In the genomic region with DNA sequence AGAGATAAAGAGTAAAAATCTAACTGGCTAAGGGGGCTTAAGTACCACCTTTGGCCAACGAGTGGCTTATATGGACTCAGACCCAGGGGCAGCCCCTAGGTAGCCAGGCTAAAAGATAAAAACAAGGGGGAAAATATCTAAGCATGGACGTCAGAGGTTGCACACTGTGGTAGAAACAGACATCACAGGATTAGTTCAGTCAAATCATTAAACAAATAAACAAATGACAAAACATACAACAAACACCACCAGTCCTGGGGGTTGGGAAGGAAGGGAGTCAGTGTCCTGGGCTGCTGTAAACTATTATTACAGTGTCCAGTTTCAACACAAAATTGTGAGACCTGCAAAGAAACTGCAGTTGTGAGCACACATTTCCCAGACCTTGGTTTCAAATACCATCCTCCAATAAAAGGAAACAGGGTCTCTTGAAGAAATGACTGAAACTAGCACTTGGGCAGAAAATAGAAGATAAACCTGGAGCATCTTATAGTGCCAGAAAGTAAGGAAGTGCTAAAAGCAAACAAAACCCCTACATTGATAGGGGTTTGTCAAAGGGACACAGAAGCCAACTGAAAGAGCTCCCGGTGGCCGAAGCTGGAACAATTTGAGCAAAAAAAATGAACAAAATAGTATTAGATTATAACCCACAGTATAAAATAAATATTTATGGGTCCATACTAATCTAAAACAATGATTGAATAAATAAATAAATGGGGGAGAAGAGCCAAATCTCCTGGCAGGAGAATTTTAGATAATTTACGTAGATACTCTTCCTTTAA, we compare ENCODE assay signal across 1 cellular context.
TF ChIP-seq lines count a peak whose summit lies in the region.

No MANE protein-coding gene starts in this region.

TF ChIP-seq in HCT116, 20 proteins besides CTCF, POLR2A, EP300 and RAD21:
- no peak for TF ChIP-seq CBX3 (IDR thresholded peaks at IDR 0.05; ENCODE audit: low read depth)
- no peak for TF ChIP-seq ZNF274 (IDR thresholded peaks at IDR 0.05; ENCODE audit: low read depth, low read length)
- no peak for TF ChIP-seq JUND (IDR thresholded peaks at IDR 0.05)
- no peak for TF ChIP-seq EZH2 (IDR thresholded peaks at IDR 0.05)
- TF ChIP-seq YY1 (IDR thresholded peaks at IDR 0.05; ENCODE audit: extremely low read depth, insufficient replicate concordance, low read depth, low read length): no peak
- TF ChIP-seq, protein P1, sequence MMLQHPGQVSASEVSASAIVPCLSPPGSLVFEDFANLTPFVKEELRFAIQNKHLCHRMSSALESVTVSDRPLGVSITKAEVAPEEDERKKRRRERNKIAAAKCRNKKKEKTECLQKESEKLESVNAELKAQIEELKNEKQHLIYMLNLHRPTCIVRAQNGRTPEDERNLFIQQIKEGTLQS (IDR thresholded peaks at IDR 0.05): no peak
- TF ChIP-seq, protein P2, sequence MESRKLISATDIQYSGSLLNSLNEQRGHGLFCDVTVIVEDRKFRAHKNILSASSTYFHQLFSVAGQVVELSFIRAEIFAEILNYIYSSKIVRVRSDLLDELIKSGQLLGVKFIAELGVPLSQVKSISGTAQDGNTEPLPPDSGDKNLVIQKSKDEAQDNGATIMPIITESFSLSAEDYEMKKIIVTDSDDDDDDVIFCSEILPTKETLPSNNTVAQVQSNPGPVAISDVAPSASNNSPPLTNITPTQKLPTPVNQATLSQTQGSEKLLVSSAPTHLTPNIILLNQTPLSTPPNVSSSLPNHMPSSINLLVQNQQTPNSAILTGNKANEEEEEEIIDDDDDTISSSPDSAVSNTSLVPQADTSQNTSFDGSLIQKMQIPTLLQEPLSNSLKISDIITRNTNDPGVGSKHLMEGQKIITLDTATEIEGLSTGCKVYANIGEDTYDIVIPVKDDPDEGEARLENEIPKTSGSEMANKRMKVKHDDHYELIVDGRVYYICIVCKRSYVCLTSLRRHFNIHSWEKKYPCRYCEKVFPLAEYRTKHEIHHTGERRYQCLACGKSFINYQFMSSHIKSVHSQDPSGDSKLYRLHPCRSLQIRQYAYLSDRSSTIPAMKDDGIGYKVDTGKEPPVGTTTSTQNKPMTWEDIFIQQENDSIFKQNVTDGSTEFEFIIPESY (IDR thresholded peaks at IDR 0.05; ENCODE audit: extremely low read depth, insufficient replicate concordance, low read length): no peak
- TF ChIP-seq, protein P3, sequence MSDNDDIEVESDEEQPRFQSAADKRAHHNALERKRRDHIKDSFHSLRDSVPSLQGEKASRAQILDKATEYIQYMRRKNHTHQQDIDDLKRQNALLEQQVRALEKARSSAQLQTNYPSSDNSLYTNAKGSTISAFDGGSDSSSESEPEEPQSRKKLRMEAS (IDR thresholded peaks at IDR 0.05): no peak
- TF ChIP-seq SRF (IDR thresholded peaks at IDR 0.05; ENCODE audit: low read depth): no peak
- TF ChIP-seq TCF7L2 (IDR thresholded peaks at IDR 0.05; ENCODE audit: borderline replicate concordance, extremely low read depth, insufficient read depth, insufficient read length): no peak
- no peak for TF ChIP-seq EZH2phosphoT487 (IDR thresholded peaks at IDR 0.05; ENCODE audit: borderline replicate concordance)
- TF ChIP-seq SP1 (IDR thresholded peaks at IDR 0.05; ENCODE audit: low read depth): no peak
